Comparison of ENCODE assay signal across 8 cellular contexts in genomic region chr19:4968462-4969291, GRCh38. TPM values are rescaled to one million over a fixed set of nuclear protein-coding genes. Genes with fewer than 3 reads are reported as not detected.
DNase-seq lines count a peak whose midpoint lies in the region; ATAC-seq and TF ChIP-seq lines count a peak whose summit lies in the region.

TSS of gene KDM4B (plus strand) at chr19:4969113. CDS start at chr19:5032891, 63,778 bp downstream.

- no peaks in the 10 kb centered on the region for H3K27me3 ChIP-seq in BE2C

- peak within 1 kb of the TSS; percentile 41 to 91 for H3K27ac ChIP-seq in coronary artery

- no peaks in the 10 kb centered on the region; the same call in 1 of the 2 replicates for H3K4me1 ChIP-seq in BE2C

- peaks cover 4% of the 10 kb centered on the region; the same call in 1 of the 2 replicates for H3K36me3 ChIP-seq in BE2C

- TF ChIP-seq CTCF in BE2C (IDR thresholded peaks at IDR 0.05; ENCODE audit: low read depth, low read length), result no peak
- no peak for TF ChIP-seq CTCF in coronary artery (IDR thresholded peaks at IDR 0.05)

- peak; percentile 86 for ATAC-seq in HG03460 (IDR thresholded peaks at IDR 0.05; ENCODE audit: unreplicated experiment)

- H3K4me3 ChIP-seq in BE2C (ENCODE audit: low read depth, low read length) (peak within 1 kb of the TSS; percentile 83), coronary artery (peak within 1 kb of the TSS; percentile 90)

- peak; percentile 99 for DNase-seq in BE2C
- peak; percentile 99 for DNase-seq in GM19240 (ENCODE audit: insufficient read length, low spot score)
- DNase-seq in NCI-H526 (lab: John Stamatoyannopoulos, UW), result peak; percentile 94 to 97
- DNase-seq in activated CD4-positive, alpha-beta T cell treated with anti-CD3 and anti-CD28 coated beads for 48 hours, result peak; percentile 99
- DNase-seq in coronary artery (ENCODE audit: low spot score), result peak; percentile 100
- peak; percentile 100 for DNase-seq in left kidney (ENCODE audit: low read depth, low spot score)
- peak; percentile 98 for DNase-seq in stimulated activated CD4-positive, alpha-beta T cell treated with anti-CD3 and anti-CD28 coated beads, Interleukin-2, amount 100 ng/mL, for 24 hours

- no peaks in the 10 kb centered on the region for H3K9me3 ChIP-seq in BE2C

RNA-seq across cellular contexts. Expression of gene KDM4B, which starts in this region (rescaled TPM):
- polyA plus RNA-seq in BE2C (2012; ENCODE audit: insufficient read depth, insufficient read length, low read depth), result 40.8 TPM

Comparison
In these comparisons a context has a peak if more than half of its experiments do, and no peak if none do; other contexts are left out.
1. Peak in every context shown above with its lines: DNase-seq, ATAC-seq, H3K4me3 ChIP-seq and H3K27ac ChIP-seq.